ENCODE assay signal across 1 cellular context in genomic region chr19:50829801-50830200, GRCh38.
TF ChIP-seq lines count a peak whose summit lies in the region.

No MANE protein-coding gene starts in this region.

TF ChIP-seq in H1, 55 proteins besides CTCF, POLR2A, EP300 and RAD21:
- TF ChIP-seq RFX5 (IDR thresholded peaks at IDR 0.05; ENCODE audit: borderline replicate concordance, low read depth, low read length) (no peak), RBBP5 (IDR thresholded peaks at IDR 0.05; ENCODE audit: borderline replicate concordance, low read depth, low read length) (no peak), BCL11A (IDR thresholded peaks at IDR 0.05; ENCODE audit: low read depth in 2 of 2, low read length in 2 of 2) (no peak), YY1 (IDR thresholded peaks at IDR 0.05; ENCODE audit: low read depth, low read length) (no peak), NANOG (IDR thresholded peaks at IDR 0.05; ENCODE audit: insufficient read depth, low read depth, low read length, poor library complexity, severe bottlenecking) (no peak), SIRT6 (IDR thresholded peaks at IDR 0.05; ENCODE audit: low read length) (no peak), SP1 (IDR thresholded peaks at IDR 0.05; ENCODE audit: low read depth, low read length) (no peak), SRF (IDR thresholded peaks at IDR 0.05; ENCODE audit: low read depth, low read length) (no peak), POU5F1 (IDR thresholded peaks at IDR 0.05; ENCODE audit: low read depth, low read length) (no peak), GTF2F1 (IDR thresholded peaks at IDR 0.05; ENCODE audit: borderline replicate concordance, low read depth, low read length) (no peak), FOSL1 (IDR thresholded peaks at IDR 0.05; ENCODE audit: insufficient read depth, low read depth, low read length) (no peak), EZH2 (IDR thresholded peaks at IDR 0.05; ENCODE audit: low read depth, low read length, severe bottlenecking) (no peak), CHD2 (IDR thresholded peaks at IDR 0.05; ENCODE audit: low read length) (no peak), HDAC2 (IDR thresholded peaks at IDR 0.05; ENCODE audit: borderline replicate concordance in 1 of 2, low read depth in 2 of 2, low read length in 2 of 2) (no peak), CBX5 (IDR thresholded peaks at IDR 0.05; ENCODE audit: low read depth, low read length) (no peak), EGR1 (IDR thresholded peaks at IDR 0.05; ENCODE audit: borderline replicate concordance, low read depth, low read length) (no peak), TAF1 (IDR thresholded peaks at IDR 0.05; ENCODE audit: low read depth, low read length) (no peak), USF2 (IDR thresholded peaks at IDR 0.05; ENCODE audit: low read length) (no peak), CHD7 (IDR thresholded peaks at IDR 0.05; ENCODE audit: insufficient replicate concordance, low read length) (no peak)
